Comparison of ENCODE assay signal across 14 cellular contexts in genomic region chr19:7706188-7706530, GRCh38. TPM values are rescaled to one million over a fixed set of nuclear protein-coding genes. Genes with fewer than 3 reads are reported as not detected.
DNase-seq lines count a peak whose midpoint lies in the region; ATAC-seq and TF ChIP-seq lines count a peak whose summit lies in the region.
"Had no signal": no experiment of that assay in that cellular context is flagged by ENCODE, and none has a peak within 500 bp of the region (broad histone marks: within the 10 kb centered on the region; RNA-seq: fewer than 3 reads in every experiment).

No MANE protein-coding gene starts in this region.

- no peaks in the 10 kb centered on the region for H3K27me3 Mint-ChIP-seq in CD4-positive, CD25-positive, alpha-beta regulatory T cell
- peaks cover 3% of the 10 kb centered on the region for H3K27me3 Mint-ChIP-seq in activated naive CD8-positive, alpha-beta T cell treated with anti-CD3 and anti-CD28 coated beads for 36 hours
- peaks cover 0 to 5% of the 10 kb centered on the region in 2 donors for H3K27me3 Mint-ChIP-seq in natural killer cell (ENCODE audit: low read depth in 2 of 2)

- peak overlapping the region; percentile 79 to 91 (median 86) for H3K4me3 Mint-ChIP-seq in CD4-positive, CD25-positive, alpha-beta regulatory T cell
- H3K4me3 Mint-ChIP-seq in activated naive CD8-positive, alpha-beta T cell treated with anti-CD3 and anti-CD28 coated beads for 36 hours, result peak overlapping the region; percentile 50
- H3K4me3 Mint-ChIP-seq in natural killer cell, result peak overlapping the region; percentile 72

- TF ChIP-seq CTCF in GM12865 (IDR thresholded peaks at IDR 0.05; ENCODE audit: insufficient read depth, low read depth, low read length, missing control alignments), result no peak
- TF ChIP-seq CTCF in natural killer cell (IDR thresholded peaks at IDR 0.05), result no peak
- TF ChIP-seq CTCF in tibial artery (IDR thresholded peaks at IDR 0.05), result no peak

- peaks cover 38% of the 10 kb centered on the region for H3K4me1 ChIP-seq in CD4-positive, CD25-positive, alpha-beta regulatory T cell (ENCODE audit: control insufficient read depth, insufficient read depth, low read length, poor library complexity, severe bottlenecking)
- H3K4me1 ChIP-seq in tibial artery, result no peaks in the 10 kb centered on the region
- H3K4me1 ChIP-seq: foreskin keratinocyte, sigmoid colon had no signal

- no peaks in the 10 kb centered on the region for H3K36me3 Mint-ChIP-seq in CD4-positive, CD25-positive, alpha-beta regulatory T cell
- H3K36me3 Mint-ChIP-seq in activated naive CD8-positive, alpha-beta T cell treated with anti-CD3 and anti-CD28 coated beads for 36 hours, result peaks cover 3% of the 10 kb centered on the region
- no peaks in the 10 kb centered on the region for H3K36me3 Mint-ChIP-seq in natural killer cell

- no peaks in the 10 kb centered on the region for H3K9me3 ChIP-seq in CD4-positive, CD25-positive, alpha-beta regulatory T cell (ENCODE audit: control insufficient read depth in 2 of 2, low read length in 2 of 2)
- H3K9me3 ChIP-seq in tibial artery, result no peaks in the 10 kb centered on the region
- H3K9me3 ChIP-seq: sigmoid colon had no signal

- no peaks in the 10 kb centered on the region for H3K9me3 Mint-ChIP-seq in CD4-positive, CD25-positive, alpha-beta regulatory T cell
- H3K9me3 Mint-ChIP-seq in activated naive CD8-positive, alpha-beta T cell treated with anti-CD3 and anti-CD28 coated beads for 36 hours, result no peaks in the 10 kb centered on the region
- no peaks in the 10 kb centered on the region for H3K9me3 Mint-ChIP-seq in natural killer cell

- H3K4me1 Mint-ChIP-seq in CD4-positive, CD25-positive, alpha-beta regulatory T cell, result peaks cover 13 to 65% (median 27%) of the 10 kb centered on the region in 4 donors
- H3K4me1 Mint-ChIP-seq in activated naive CD8-positive, alpha-beta T cell treated with anti-CD3 and anti-CD28 coated beads for 36 hours, result peaks cover 40% of the 10 kb centered on the region
- peaks cover 16 to 18% of the 10 kb centered on the region in 2 donors for H3K4me1 Mint-ChIP-seq in natural killer cell

- intact Hi-C loops in natural killer cell (cut with micrococcal nuclease) (no loop called here), tibial artery (cut with DNase I; ENCODE audit: low total_unique reads) (no loop called here)

- DNase-seq in CD4-positive, CD25-positive, alpha-beta regulatory T cell, result no peak
- DNase-seq in GM12865 (ENCODE audit: low read depth), result no peak
- DNase-seq in activated naive CD8-positive, alpha-beta T cell treated with anti-CD3 and anti-CD28 coated beads for 36 hours, result no peak
- DNase-seq in natural killer cell, result no peak
- DNase-seq in NCI-H2227 (lab: John Stamatoyannopoulos, UW; ENCODE audit: unreplicated experiment), result no peak
- DNase-seq in tibial artery, result no peak
- DNase-seq: EL, foreskin keratinocyte had no signal

- H3K4me3 ChIP-seq in CD4-positive, CD25-positive, alpha-beta regulatory T cell (ENCODE audit: low read depth, low read length), result peak overlapping the region; percentile 26
- H3K4me3 ChIP-seq in GM12865 (ENCODE audit: low read depth, low read length) (peak overlapping the region; percentile 10; the same call in 1 of the 2 replicates), tibial artery (no peak overlapping the region)
- H3K4me3 ChIP-seq: sigmoid colon had no signal

- H3K27me3 ChIP-seq in CD4-positive, CD25-positive, alpha-beta regulatory T cell (ENCODE audit: control insufficient read depth, insufficient read depth, low read length), result no peaks in the 10 kb centered on the region
- peaks cover 0 to 48% of the 10 kb centered on the region in 2 donors for H3K27me3 ChIP-seq in tibial artery
- H3K27me3 ChIP-seq: foreskin keratinocyte had no signal

- ATAC-seq in CD4-positive, CD25-positive, alpha-beta regulatory T cell (ENCODE audit: low read depth in 2 of 2), result no peak
- ATAC-seq in natural killer cell (no peak), GM19455 (IDR thresholded peaks at IDR 0.05; ENCODE audit: unreplicated experiment) (no peak)
- ATAC-seq: foreskin keratinocyte, HCT116 had no signal

- H3K27ac ChIP-seq in CD4-positive, CD25-positive, alpha-beta regulatory T cell (ENCODE audit: insufficient read depth, low read length, poor library complexity, severe bottlenecking), result peak overlapping the region; percentile 88
- no peak overlapping the region for H3K27ac ChIP-seq in tibial artery
- H3K27ac ChIP-seq: C4-2B, foreskin keratinocyte had no signal

- H3K27ac Mint-ChIP-seq in CD4-positive, CD25-positive, alpha-beta regulatory T cell, result peak overlapping the region; percentile 98 to 99 (median 99)
- peak overlapping the region; percentile 89 for H3K27ac Mint-ChIP-seq in activated naive CD8-positive, alpha-beta T cell treated with anti-CD3 and anti-CD28 coated beads for 36 hours
- H3K27ac Mint-ChIP-seq in natural killer cell, result peak overlapping the region in 1 of 2 donors; percentile 65

- H3K36me3 ChIP-seq in CD4-positive, CD25-positive, alpha-beta regulatory T cell (ENCODE audit: control insufficient read depth, insufficient read depth, low read length), result no peaks in the 10 kb centered on the region
- H3K36me3 ChIP-seq in tibial artery, result no peaks in the 10 kb centered on the region
- H3K36me3 ChIP-seq: sigmoid colon had no signal

RNA-seq across cellular contexts. Expression of gene FCER2, which starts 4.2 kb away (rescaled TPM):
- total RNA-seq in CD4-positive, CD25-positive, alpha-beta regulatory T cell, result not detected
- 1 to 10 TPM in 1 of 4 donors, under 1 TPM in 2, not detected in 1; 0.34 to 4.5 (median 0.48) TPM for polyA plus RNA-seq in CD4-positive, CD25-positive, alpha-beta regulatory T cell
- 1 to 10 TPM; 1.5 to 1.7 TPM for total RNA-seq in activated naive CD8-positive, alpha-beta T cell treated with anti-CD3 and anti-CD28 coated beads for 36 hours
- total RNA-seq in natural killer cell, result 1 to 10 TPM in 2 of 3 donors, under 1 TPM in 1; 0.52 to 1.2 (median 1.0) TPM
- total RNA-seq: cardiac septum, foreskin keratinocyte, lung microvascular endothelial cell had no signal
- polyA plus RNA-seq: foreskin keratinocyte had no signal

RNA-seq across cellular contexts. Expression of gene TRAPPC5, which starts 25.5 kb away (rescaled TPM):
- total RNA-seq in CD4-positive, CD25-positive, alpha-beta regulatory T cell, result 63.9 TPM
- 100 to 1,000 TPM; 142 to 229 (median 192) TPM for polyA plus RNA-seq in CD4-positive, CD25-positive, alpha-beta regulatory T cell
- 10 to 100 TPM; 83.3 to 83.8 TPM for total RNA-seq in activated naive CD8-positive, alpha-beta T cell treated with anti-CD3 and anti-CD28 coated beads for 36 hours
- total RNA-seq in natural killer cell, result 10 to 100 TPM; 53.8 to 58.8 (median 54.2) TPM

RNA-seq across cellular contexts. Expression of gene CLEC4G, which starts 25.8 kb away (rescaled TPM):
- not detected for total RNA-seq in CD4-positive, CD25-positive, alpha-beta regulatory T cell
- not detected for polyA plus RNA-seq in CD4-positive, CD25-positive, alpha-beta regulatory T cell
- not detected for total RNA-seq in activated naive CD8-positive, alpha-beta T cell treated with anti-CD3 and anti-CD28 coated beads for 36 hours
- not detected for total RNA-seq in natural killer cell
- total RNA-seq: foreskin keratinocyte, lung microvascular endothelial cell had no signal
- polyA plus RNA-seq: foreskin keratinocyte had no signal

RNA-seq across cellular contexts. Expression of gene MCEMP1, which starts 29.3 kb away (rescaled TPM):
- total RNA-seq in CD4-positive, CD25-positive, alpha-beta regulatory T cell, result 0.59 TPM
- polyA plus RNA-seq in CD4-positive, CD25-positive, alpha-beta regulatory T cell, result not detected
- total RNA-seq in activated naive CD8-positive, alpha-beta T cell treated with anti-CD3 and anti-CD28 coated beads for 36 hours, result not detected
- total RNA-seq in natural killer cell, result 1 to 10 TPM in 2 of 3 donors, under 1 TPM in 1; 0.59 to 4.8 (median 1.8) TPM
- total RNA-seq: foreskin keratinocyte, lung microvascular endothelial cell had no signal
- polyA plus RNA-seq: foreskin keratinocyte had no signal

RNA-seq across cellular contexts. Expression of gene RETN, which starts 37.3 kb away (rescaled TPM):
- not detected for total RNA-seq in CD4-positive, CD25-positive, alpha-beta regulatory T cell
- not detected for polyA plus RNA-seq in CD4-positive, CD25-positive, alpha-beta regulatory T cell
- not detected for total RNA-seq in activated naive CD8-positive, alpha-beta T cell treated with anti-CD3 and anti-CD28 coated beads for 36 hours
- 1 to 10 TPM in 1 of 3 donors, not detected in 2; 3.8 TPM for total RNA-seq in natural killer cell
- total RNA-seq: foreskin keratinocyte, lung microvascular endothelial cell, sigmoid colon had no signal
- polyA plus RNA-seq: foreskin keratinocyte had no signal

Comparison
In these comparisons a context has a peak if more than half of its experiments do, and no peak if none do; other contexts are left out.
1. H3K4me3 ChIP-seq: peak in CD4-positive, CD25-positive, alpha-beta regulatory T cell (single experiment) and GM12865 (single experiment); none in tibial artery (0 of 2).
2. Peak in every context shown above with its lines, with median percentiles within 50 percentile points of each other: H3K4me3 Mint-ChIP-seq.